In genomic region chr9:93567271-93567959, GRCh38 we compare ENCODE assay signal across 8 cellular contexts. TPM values are rescaled to one million over a fixed set of nuclear protein-coding genes. Genes with fewer than 3 reads are reported as not detected.
DNase-seq lines count a peak whose midpoint lies in the region; ATAC-seq, FAIRE-seq and TF ChIP-seq lines count a peak whose summit lies in the region.

No MANE protein-coding gene starts in this region.

- BruUV-seq in IMR-90 (replicated peaks; lab: Mats Ljungman, UMichigan) (no TSS peak), GM12878 (replicated peaks; lab: Mats Ljungman, UMichigan) (no TSS peak)

- CTCF ChIA-PET in IMR-90 (lab: Yijun Ruan, JAX) = no interaction called here
- CTCF ChIA-PET in GM12878 (lab: Yijun Ruan, JAX) = interaction anchor here (0.9 to 3.0 kb wide), 9 partner anchors 11 to 459 kb away, joined by 3 to 26 read pairs (median 11); partner anchors contain the start of gene FAM120AOS

- intact Hi-C loops in IMR-90 (cut with micrococcal nuclease) (loop anchor here (2.0 to 10.0 kb wide), 2 partner anchors 253 to 407 kb away; no protein-coding TSS in a partner anchor), GM12878 (cut with micrococcal nuclease; ENCODE audit: unreplicated experiment) (loop anchor here (5.0 kb wide), 1 partner anchor 115 kb away; the partner anchor contains the start of genes FAM120A and FAM120AOS)

- no peak for TF ChIP-seq EP300 in GM12878 (IDR thresholded peaks at IDR 0.05; ENCODE audit: borderline replicate concordance in 1 of 2, control insufficient read depth in 1 of 2, low read depth in 2 of 2, low read length in 2 of 2)

- H3K9me1 ChIP-seq in IMR-90 (ENCODE audit: insufficient read depth, low read length) = peaks cover 12% of the 10 kb centered on the region

- H3K79me2 ChIP-seq in DND-41 (ENCODE audit: insufficient read depth, low read length) (peaks cover 11% of the 10 kb centered on the region), GM12878 (ENCODE audit: control insufficient read depth, insufficient read depth, low read length) (peaks cover 1% of the 10 kb centered on the region; the same call in 1 of the 2 replicates)

- H2BK5ac ChIP-seq in IMR-90 (ENCODE audit: low read depth, low read length, poor library complexity, severe bottlenecking) = peak overlapping the region; percentile 72

- DNase-seq in DND-41 (peak; percentile 48), IMR-90 (no peak), GM12878 (ENCODE audit: low read depth, low spot score) (no peak), kidney epithelial cell (ENCODE audit: low read depth) (no peak), NCI-H446 treated with DMSO at 0.1 percent for 48 hours (lab: John Stamatoyannopoulos, UW) (no peak), NCI-H2081 (lab: John Stamatoyannopoulos, UW) (no peak)

- H4K8ac ChIP-seq in IMR-90 (ENCODE audit: low read depth in 2 of 2, low read length in 2 of 2) = peak overlapping the region; percentile 96 to 100

- H3K4me2 ChIP-seq in DND-41 (ENCODE audit: insufficient read depth, low read length) (peak overlapping the region; percentile 82), IMR-90 (ENCODE audit: low read depth, low read length) (peak overlapping the region; percentile 96), GM12878 (ENCODE audit: control insufficient read depth, insufficient read depth) (peak overlapping the region; percentile 88)

- peak overlapping the region; percentile 97 for H3K4ac ChIP-seq in IMR-90 (ENCODE audit: low read depth, low read length)

- 0 out of 2 replicates have a peak overlapping the region, but pooled peaks have one; percentile 20 for H2BK120ac ChIP-seq in IMR-90 (ENCODE audit: low read depth, low read length)

- no CpG with 5 or more reads among the region's 15 CpGs for WGBS in IMR-90 (ENCODE audit: extremely low coverage in 2 of 2, insufficient read length in 1 of 2), 2 experiments
- WGBS in GM12878 (ENCODE audit: insufficient coverage, insufficient replicate concordance, low lambda C conversion rate, missing lambda C conversion rate) = 67% methylated on average over 13 of the region's 15 CpGs

- H4K5ac ChIP-seq in IMR-90 (ENCODE audit: low read depth, low read length) = peak overlapping the region; percentile 98

- peak overlapping the region; percentile 48; the same call in 1 of the 2 replicates for H3K18ac ChIP-seq in IMR-90 (ENCODE audit: low read depth, low read length)

- no peak overlapping the region for H2BK15ac ChIP-seq in IMR-90 (ENCODE audit: low read depth, low read length)

- TF ChIP-seq RAD21 in IMR-90 (IDR thresholded peaks at IDR 0.05; ENCODE audit: low read length) (no peak), GM12878 (IDR thresholded peaks at IDR 0.05; ENCODE audit: insufficient read depth, low read depth, low read length) (no peak)

- peak; percentile 6 for ATAC-seq in DND-41 (ENCODE audit: insufficient read depth, low read depth)
- no peak for ATAC-seq in IMR-90 (ENCODE audit: low read depth)
- peak; percentile 10 for ATAC-seq in GM12878
- no peak for ATAC-seq in HG02763 (IDR thresholded peaks at IDR 0.05; ENCODE audit: unreplicated experiment)

- peak overlapping the region; percentile 99 for H3K23ac ChIP-seq in IMR-90 (ENCODE audit: low read depth, low read length)

- peak overlapping the region; percentile 85 for H2AFZ ChIP-seq in DND-41 (ENCODE audit: low read depth, low read length)
- H2AFZ ChIP-seq in IMR-90 (replicated peaks; ENCODE audit: low read length, poor library complexity) = peak overlapping the region; percentile 90
- H2AFZ ChIP-seq in GM12878 (ENCODE audit: control insufficient read depth, low read depth, low read length) = peak overlapping the region; percentile 81

- TF ChIP-seq CTCF in DND-41 (IDR thresholded peaks at IDR 0.05; ENCODE audit: borderline replicate concordance, extremely low read depth, low read length, poor library complexity, severe bottlenecking) = peak; percentile 23
- TF ChIP-seq CTCF in IMR-90 (conservative IDR thresholded peaks at IDR 0.05; ENCODE audit: low read depth, low read length) = no peak
- TF ChIP-seq CTCF in GM12878 (IDR thresholded peaks at IDR 0.05 in 2 of 3, conservative IDR thresholded peaks at IDR 0.05 in 1 of 3; ENCODE audit: control insufficient read depth in 2 of 3, extremely low read depth in 1 of 3, insufficient read depth in 1 of 3, low read depth in 3 of 3, low read length in 3 of 3) = no peak
- no peak for TF ChIP-seq CTCF in kidney epithelial cell (IDR thresholded peaks at IDR 0.05; ENCODE audit: insufficient read depth, low read length, poor library complexity, severe bottlenecking)

- TF ChIP-seq POLR2A in IMR-90 (IDR thresholded peaks at IDR 0.05; ENCODE audit: low read depth, low read length) = no peak
- no peak; the same call in none of the 2 replicates for TF ChIP-seq POLR2A in GM12878 (IDR thresholded peaks at IDR 0.05; ENCODE audit: low read depth, low read length)

- peak overlapping the region; percentile 100 for H2AK5ac ChIP-seq in IMR-90 (ENCODE audit: low read depth, low read length)

- H2AK9ac ChIP-seq in IMR-90 (replicated peaks; ENCODE audit: low read depth, low read length, poor library complexity) = peak overlapping the region; percentile 87

- no peak overlapping the region for H2BK20ac ChIP-seq in IMR-90 (ENCODE audit: low read depth, low read length)

- RAD21 ChIA-PET in GM12878 (lab: Charles Lee; ENCODE audit: unreplicated experiment) = interaction anchor here (1.1 to 1.5 kb wide), 4 partner anchors 19 to 265 kb away, joined by 3 to 11 read pairs (median 4); partner anchors contain the start of gene FAM120AOS

- H3K36me3 ChIP-seq in DND-41 (ENCODE audit: insufficient read depth, low read length) = peaks cover 27% of the 10 kb centered on the region
- H3K36me3 ChIP-seq in IMR-90 (ENCODE audit: control insufficient read depth, insufficient read depth, low read length) = peaks cover 16% of the 10 kb centered on the region
- H3K36me3 ChIP-seq in GM12878 (ENCODE audit: control insufficient read depth in 2 of 2, insufficient read depth in 2 of 2, low read length in 1 of 2) = peaks cover 7 to 9% of the 10 kb centered on the region in 2 experiments
- peaks cover 4% of the 10 kb centered on the region for H3K36me3 ChIP-seq in kidney epithelial cell (ENCODE audit: control insufficient read depth, insufficient read depth, low read length)
- H3K36me3 ChIP-seq in subcutaneous abdominal adipose tissue (ENCODE audit: control insufficient read depth in 5 of 5, insufficient read depth in 5 of 5, low read length in 5 of 5) = peaks cover 9 to 25% (median 21%) of the 10 kb centered on the region in 5 donors

- H3K9ac ChIP-seq in DND-41 (ENCODE audit: low read depth, low read length) (peak overlapping the region; percentile 92), IMR-90 (ENCODE audit: low read depth, low read length) (peak overlapping the region; percentile 91), GM12878 (ENCODE audit: control insufficient read depth, insufficient read depth, low read length) (peak overlapping the region; percentile 97), subcutaneous abdominal adipose tissue (ENCODE audit: low read length in 5 of 5) (peak overlapping the region; percentile 85 to 99 (median 93))

- no peak for FAIRE-seq in GM12878 (lab: Jason Lieb, UNC)

- dilution Hi-C loops in IMR-90 (cut with HindIII; ENCODE audit: low sequenced_read_pairs, unreplicated experiment) = loop anchor here (10.0 kb wide), 1 partner anchor 103 kb away; no protein-coding TSS in a partner anchor

- H3K4me3 ChIP-seq in DND-41 (ENCODE audit: low read depth in 1 of 2, low read length in 2 of 2) (peak overlapping the region; percentile 35 to 64; a peak in 3 of 4 replicates), IMR-90 (ENCODE audit: insufficient read depth, low read depth, low read length) (peak overlapping the region; percentile 51), GM12878 (peak overlapping the region; percentile 73), kidney epithelial cell (ENCODE audit: low read depth, low read length) (peak overlapping the region; percentile 49), subcutaneous abdominal adipose tissue (ENCODE audit: low read depth in 1 of 5, low read length in 5 of 5) (peak overlapping the region; percentile 66 to 81 (median 74))

- peak overlapping the region; percentile 88 for H4K91ac ChIP-seq in IMR-90 (ENCODE audit: insufficient read depth, low read depth, low read length)

- POLR2A ChIA-PET in IMR-90 (lab: Charles Lee; ENCODE audit: unreplicated experiment) = no interaction called here
- POLR2A ChIA-PET in GM12878 (lab: Charles Lee) = interaction anchor here (2.3 kb wide), 1 partner anchor 13 kb away, joined by 7 read pairs; no protein-coding TSS in a partner anchor

- H3K79me1 ChIP-seq in IMR-90 (ENCODE audit: low read depth in 1 of 2, low read length in 2 of 2) = peaks cover 9 to 22% of the 10 kb centered on the region in 2 experiments

- peak overlapping the region; percentile 97 for H3K14ac ChIP-seq in IMR-90 (replicated peaks; ENCODE audit: low read depth, low read length)

- H4K20me1 ChIP-seq in DND-41 (ENCODE audit: insufficient read depth, low read length) = no peaks in the 10 kb centered on the region
- H4K20me1 ChIP-seq in IMR-90 (ENCODE audit: insufficient read depth, low read length) = no peaks in the 10 kb centered on the region
- no peaks in the 10 kb centered on the region for H4K20me1 ChIP-seq in GM12878 (ENCODE audit: control insufficient read depth, insufficient read depth)

- peaks cover 17% of the 10 kb centered on the region for H3K4me1 ChIP-seq in DND-41 (ENCODE audit: insufficient read depth, low read length)
- peaks cover 7% of the 10 kb centered on the region for H3K4me1 ChIP-seq in IMR-90 (ENCODE audit: control insufficient read depth, insufficient read depth, low read length)
- peaks cover 7% of the 10 kb centered on the region for H3K4me1 ChIP-seq in GM12878 (ENCODE audit: control insufficient read depth, insufficient read depth, low read length)
- peaks cover 2 to 14% (median 14%) of the 10 kb centered on the region in 5 donors for H3K4me1 ChIP-seq in subcutaneous abdominal adipose tissue (ENCODE audit: control insufficient read depth in 5 of 5, insufficient read depth in 5 of 5, low read length in 5 of 5)

- H3K27me3 ChIP-seq in DND-41 (ENCODE audit: insufficient read depth, low read length, poor library complexity) (no peaks in the 10 kb centered on the region), IMR-90 (ENCODE audit: control insufficient read depth, insufficient read depth, low read length) (no peaks in the 10 kb centered on the region), GM12878 (replicated peaks in 1 of 2; ENCODE audit: control insufficient read depth in 2 of 2, insufficient read depth in 2 of 2, low read length in 1 of 2) (no peaks in the 10 kb centered on the region), kidney epithelial cell (ENCODE audit: control insufficient read depth, insufficient read depth, low read length) (no peaks in the 10 kb centered on the region), subcutaneous abdominal adipose tissue (ENCODE audit: control insufficient read depth in 5 of 5, insufficient read depth in 4 of 5, low read length in 5 of 5) (no peaks in the 10 kb centered on the region)

- H3K27ac ChIP-seq in DND-41 (ENCODE audit: low read length) (peak overlapping the region; percentile 98), IMR-90 (ENCODE audit: insufficient read depth, low read length) (peak overlapping the region; percentile 85), GM12878 (ENCODE audit: control insufficient read depth, insufficient read depth) (peak overlapping the region; percentile 88), subcutaneous abdominal adipose tissue (ENCODE audit: low read depth, low read length) (peak overlapping the region; percentile 94)

- H3K9me3 ChIP-seq in DND-41 (ENCODE audit: insufficient read depth, low read length, severe bottlenecking) (peaks cover 4% of the 10 kb centered on the region), IMR-90 (ENCODE audit: control insufficient read depth, insufficient read depth, low read length) (no peaks in the 10 kb centered on the region), GM12878 (replicated peaks; ENCODE audit: control insufficient read depth, insufficient read depth, low read length) (peaks cover 2% of the 10 kb centered on the region; the same call in 2 of the 3 replicates), subcutaneous abdominal adipose tissue (ENCODE audit: control insufficient read depth in 5 of 5, low read length in 5 of 5) (peaks cover 0 to 7% (median 0%) of the 10 kb centered on the region in 5 donors)

- in situ Hi-C loops in IMR-90 (cut with MboI; ENCODE audit: low sequenced_read_pairs) (loop anchor here (10.0 to 25.0 kb wide), 2 partner anchors 113 to 455 kb away; partner anchors contain the start of genes FAM120A and FAM120AOS), GM12878 (cut with MboI) (no loop called here)

- peak overlapping the region; percentile 95 for H3K56ac ChIP-seq in IMR-90 (ENCODE audit: extremely low read depth, insufficient read depth, low read length)

- SMC1A ChIA-PET in GM12878 (lab: Charles Lee; ENCODE audit: uncharacterized antibody, unreplicated experiment) = interaction anchor here (0.7 to 1.7 kb wide), 3 partner anchors 8 to 459 kb away, joined by 4 to 9 read pairs (median 6); partner anchors contain the start of genes FAM120AOS and PHF2

RNA-seq across cellular contexts. Expression of gene PHF2, which starts 9.0 kb away (rescaled TPM):
- total RNA-seq in IMR-90 (2012; rRNA removed) (5.9 and 6.9 TPM in 2 replicates), GM12878 (2014; rRNA removed) (8.1 and 8.9 TPM in 2 replicates), GM12878 (2014; rRNA removed; fragmentation: Illumina TruSeq; extraction: Trizol) (5.1 and 5.2 TPM in 2 replicates), GM12878 (2021) (13.3 TPM in 2 replicates), kidney epithelial cell (20.4 and 22.3 TPM in 2 replicates)
- polyA plus RNA-seq in IMR-90 (2012; rRNA removed) (9.5 and 9.6 TPM in 2 replicates), GM12878 (2011; rRNA removed) (4.4 and 5.8 TPM in 2 replicates), GM12878 (2014; fragmentation: Illumina TruSeq; extraction: Trizol) (6.0 and 8.0 TPM in 2 replicates), GM12878 (2014; fragmentation: Nextera tagmentation; extraction: Ambion mirVana) (under 1 TPM; 0.34 to 0.68 TPM), GM12878 (2014; rRNA removed) (8.6 and 10.3 TPM in 2 replicates), GM12878 (2016; fragmentation: Nextera tagmentation; extraction: Ambion mirVana) (1 to 10 TPM; 1.9 to 2.2 TPM)
- polyA plus RNA-seq in IMR-90 (2012; cell fraction: cytosol; rRNA removed) = 5.9 and 8.8 TPM in 2 replicates
- polyA plus RNA-seq in IMR-90 (2012; cell fraction: nucleus; rRNA removed; ENCODE audit: low replicate concordance) = 21.2 and 22.2 TPM in 2 replicates
- 8.7 and 9.9 TPM in 2 replicates for total RNA-seq in GM12878 (2013; cell fraction: nucleolus; rRNA removed)
- polyA plus RNA-seq in GM12878 (2011; ENCODE audit: low read depth) = 2.6 TPM
- polyA plus RNA-seq in GM12878 (2011; cell fraction: cytosol; rRNA removed) = 3.6 and 3.7 TPM in 2 replicates
- 13.5 and 18.8 TPM in 2 replicates for polyA plus RNA-seq in GM12878 (2011; cell fraction: nucleus; rRNA removed)
- polyA plus RNA-seq in GM12878 (2012) = 5.9 and 6.6 TPM in 2 replicates
- polyA minus RNA-seq in GM12878 (2011; rRNA and poly(A)+ RNA removed) = 3.4 and 4.0 TPM in 2 replicates
- 3.1 and 3.2 TPM in 2 replicates for polyA minus RNA-seq in GM12878 (2011; cell fraction: cytosol; rRNA and poly(A)+ RNA removed)
- polyA minus RNA-seq in GM12878 (2011; cell fraction: nucleus; rRNA and poly(A)+ RNA removed) = 3.3 and 4.9 TPM in 2 replicates

Comparison
In these comparisons a context has a peak if more than half of its experiments do, and no peak if none do; other contexts are left out.
1. ATAC-seq: peak in DND-41 (single experiment) and GM12878 (single experiment); none in IMR-90 (single experiment) and HG02763 (single experiment).
2. Peak in every context shown above with its lines, with median percentiles within 50 percentile points of each other: H2AFZ ChIP-seq, H3K27ac ChIP-seq, H3K4me2 ChIP-seq, H3K4me3 ChIP-seq and H3K9ac ChIP-seq.